In the genomic region with DNA sequence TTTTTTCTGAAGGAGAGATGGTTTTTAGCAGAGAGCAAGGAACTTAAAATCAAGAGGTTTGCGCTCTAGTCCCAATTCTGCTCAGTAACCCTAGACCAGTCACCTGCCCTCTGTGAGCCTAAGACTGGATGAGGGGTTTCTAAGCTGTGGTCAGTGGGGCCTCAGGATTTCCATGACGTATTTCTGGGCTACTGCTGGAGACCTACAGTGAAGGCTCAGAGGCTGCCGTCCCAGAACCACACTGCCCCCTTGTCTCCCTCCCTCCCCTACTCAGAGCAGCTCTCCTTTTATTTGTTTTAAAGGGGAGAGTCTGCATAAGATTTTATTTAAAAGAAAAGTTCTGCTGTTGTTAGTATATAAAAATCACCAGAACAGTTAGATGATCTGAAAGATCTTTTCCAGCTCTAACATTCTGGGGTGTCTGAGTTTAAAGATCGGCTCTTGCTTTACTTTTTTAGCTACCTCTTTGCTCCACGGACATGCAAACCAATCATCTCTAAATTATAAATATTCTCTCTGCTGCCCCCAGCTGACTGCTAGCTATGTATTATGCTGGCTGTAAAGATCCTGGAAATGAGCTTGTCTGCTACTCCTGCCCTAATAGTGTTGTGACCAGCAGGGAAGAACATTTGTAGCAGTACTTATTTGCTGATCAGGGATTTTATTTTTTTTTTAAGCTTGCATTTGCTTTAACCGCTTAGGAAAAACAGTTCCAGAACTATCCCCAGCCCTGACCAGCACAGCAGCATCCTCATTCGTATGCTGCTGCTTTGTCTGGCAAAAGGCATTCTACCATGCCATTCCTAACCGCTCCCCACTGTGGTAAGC, we compare ENCODE assay signal across 9 cellular contexts. TPM values are rescaled to one million over a fixed set of nuclear protein-coding genes. Genes with fewer than 3 reads are reported as not detected.
A peak's percentile ranks its signal among the peaks of the same experiment; 100 is the strongest.
DNase-seq lines count a peak whose midpoint lies in the region; ATAC-seq and TF ChIP-seq lines count a peak whose summit lies in the region.
"Had no signal": no experiment of that assay in that cellular context is flagged by ENCODE, and none has a peak within 500 bp of the region (broad histone marks: within the 10 kb centered on the region; RNA-seq: fewer than 3 reads in every experiment).

No MANE protein-coding gene starts in this region.

- DNase-seq in AG08395 (ENCODE audit: low spot score) = peak; percentile 41
- peak; percentile 41 for DNase-seq in NCI-H1436 (lab: John Stamatoyannopoulos, UW)
- DNase-seq in WERI-Rb-1 = peak; percentile 37
- DNase-seq in cardiac muscle cell (ENCODE audit: low read depth in 1 of 2, low spot score in 1 of 2) = peak; percentile 59 to 72
- no peak for DNase-seq in retinal pigment epithelial cell (ENCODE audit: low read depth)
- DNase-seq in ureter (ENCODE audit: low spot score) = no peak
- DNase-seq: gastrocnemius medialis had no signal

- peak overlapping the region; percentile 47 for H3K27ac ChIP-seq in WERI-Rb-1
- peak overlapping the region; percentile 70 for H3K27ac ChIP-seq in cardiac muscle cell
- H3K27ac ChIP-seq: gastrocnemius medialis had no signal

- peaks cover 9% of the 10 kb centered on the region for H3K4me1 ChIP-seq in cardiac muscle cell (ENCODE audit: low read depth)
- H3K4me1 ChIP-seq: gastrocnemius medialis had no signal

- H3K27me3 ChIP-seq in WERI-Rb-1 (ENCODE audit: insufficient read depth, low read depth, severe bottlenecking) (no peaks in the 10 kb centered on the region), cardiac muscle cell (no peaks in the 10 kb centered on the region)
- H3K27me3 ChIP-seq: gastrocnemius medialis had no signal

- H3K4me3 ChIP-seq in WERI-Rb-1 (ENCODE audit: low read depth, low read length) = peak overlapping the region; percentile 38
- no peak overlapping the region for H3K4me3 ChIP-seq in cardiac muscle cell
- H3K4me3 ChIP-seq in retinal pigment epithelial cell (ENCODE audit: low read length) = peak overlapping the region; percentile 38

- H3K9me3 ChIP-seq in WERI-Rb-1 (ENCODE audit: severe bottlenecking) (no peaks in the 10 kb centered on the region), cardiac muscle cell (ENCODE audit: low read depth) (no peaks in the 10 kb centered on the region)
- H3K9me3 ChIP-seq: gastrocnemius medialis had no signal

- no peaks in the 10 kb centered on the region for H3K36me3 ChIP-seq in WERI-Rb-1
- H3K36me3 ChIP-seq in cardiac muscle cell = no peaks in the 10 kb centered on the region
- H3K36me3 ChIP-seq: gastrocnemius medialis had no signal

- ATAC-seq in GM18861 (IDR thresholded peaks at IDR 0.05; ENCODE audit: unreplicated experiment) (peak; percentile 60), HG02623 (IDR thresholded peaks at IDR 0.05; ENCODE audit: unreplicated experiment) (no peak)

- TF ChIP-seq CTCF in WERI-Rb-1 (IDR thresholded peaks at IDR 0.05; ENCODE audit: low read depth, low read length) = peak; percentile 31; the same call in 1 of the 2 replicates
- TF ChIP-seq CTCF in cardiac muscle cell (IDR thresholded peaks at IDR 0.05; ENCODE audit: low read depth, low read length) = peak; percentile 58
- TF ChIP-seq CTCF in retinal pigment epithelial cell (conservative IDR thresholded peaks at IDR 0.05; ENCODE audit: low read depth, low read length) = peak; percentile 49

RNA-seq across cellular contexts. Expression of gene NDUFB4, which starts 28.6 kb away (rescaled TPM):
- total RNA-seq in cardiac muscle cell = 67.0 and 133 TPM in 2 replicates
- polyA plus RNA-seq in cardiac muscle cell = 396 and 420 TPM in 2 replicates
- total RNA-seq in ureter = 120 TPM

Comparison
In these comparisons a context has a peak if more than half of its experiments do, and no peak if none do; other contexts are left out.
1. DNase-seq: peak in AG08395 (single experiment), NCI-H1436 (single experiment), WERI-Rb-1 (single experiment) and cardiac muscle cell (2 of 2); none in retinal pigment epithelial cell (single experiment) and ureter (single experiment).
2. Peak in every context shown above with its lines, with median percentiles within 50 percentile points of each other: CTCF ChIP-seq.